2 cellular contexts compared by ENCODE assay signal in the genomic region with DNA sequence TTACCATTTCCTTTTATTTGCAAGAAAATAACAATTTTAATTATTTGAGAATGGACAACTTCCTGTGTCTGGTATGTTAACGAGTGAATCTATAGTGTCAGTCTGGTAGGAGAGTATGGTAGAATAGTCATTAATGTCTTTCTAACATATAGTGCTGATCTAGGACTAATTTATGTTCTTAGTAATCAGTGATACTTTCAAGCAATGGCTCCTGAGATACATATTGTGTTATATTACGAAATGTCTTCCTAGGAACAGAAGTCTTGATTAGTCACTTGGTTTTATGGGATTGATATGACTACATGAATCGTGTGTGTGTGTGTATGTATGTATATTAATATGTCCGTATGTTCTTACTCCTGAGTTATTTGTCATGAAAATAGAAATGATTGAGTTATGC.
TF ChIP-seq lines count a peak whose summit lies in the region.

No MANE protein-coding gene starts in this region.

TF ChIP-seq in A549, 52 proteins besides CTCF, POLR2A, EP300 and RAD21 (continued from another document):
- TF ChIP-seq CEBPB (IDR thresholded peaks at IDR 0.05) (peak; percentile 80 to 85; a peak in 3 of 4 replicates), ZFP36 (IDR thresholded peaks at IDR 0.05; ENCODE audit: borderline replicate concordance, partially characterized antibody) (no peak)

TF ChIP-seq in HCT116, 20 proteins besides CTCF, POLR2A, EP300 and RAD21 (continued from another document):
- TF ChIP-seq, protein P1, sequence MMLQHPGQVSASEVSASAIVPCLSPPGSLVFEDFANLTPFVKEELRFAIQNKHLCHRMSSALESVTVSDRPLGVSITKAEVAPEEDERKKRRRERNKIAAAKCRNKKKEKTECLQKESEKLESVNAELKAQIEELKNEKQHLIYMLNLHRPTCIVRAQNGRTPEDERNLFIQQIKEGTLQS (IDR thresholded peaks at IDR 0.05), result no peak
- TF ChIP-seq CEBPB (IDR thresholded peaks at IDR 0.05; ENCODE audit: low read depth), result peak; percentile 67; the same call in 1 of the 2 replicates
